Comparison of ENCODE assay signal across 8 cellular contexts in the genomic region with DNA sequence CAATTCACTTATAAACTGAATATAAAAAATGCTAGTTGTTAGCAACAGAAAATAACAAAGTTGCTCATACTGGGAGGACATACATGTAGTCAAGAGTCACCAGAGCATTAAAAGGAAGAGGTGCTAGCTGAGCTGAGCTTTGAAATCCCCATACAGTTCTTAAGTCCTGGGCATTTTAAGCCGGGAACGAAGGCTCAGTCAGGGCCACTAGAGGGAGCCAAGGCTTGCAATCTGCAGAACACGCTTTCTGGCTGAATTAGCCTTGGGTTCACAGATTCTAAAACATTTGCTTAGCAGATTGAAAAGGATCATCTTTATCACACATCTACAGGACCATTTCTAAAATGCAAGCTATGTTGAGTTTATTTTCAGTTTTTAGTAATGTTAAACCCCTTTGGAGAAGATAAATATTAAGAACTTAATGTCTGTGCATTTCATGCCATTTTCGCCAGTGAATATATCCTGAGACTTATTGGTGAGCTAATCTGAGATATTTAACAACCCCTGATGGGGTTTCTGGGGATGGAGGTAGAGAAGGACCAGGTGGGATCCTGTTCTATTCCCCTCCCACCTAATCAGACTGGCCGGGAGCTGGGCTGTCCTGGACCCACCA.
DNase-seq lines count a peak whose midpoint lies in the region; ATAC-seq and TF ChIP-seq lines count a peak whose summit lies in the region.

No MANE protein-coding gene starts in this region.

- DNase-seq in NCI-H1417 treated with DMSO at 0.1 percent for 48 hours (lab: John Stamatoyannopoulos, UW) (peak; percentile 30), T-helper 2 cell (peak in 3 of 5 experiments; percentile 15 to 70 (median 25)), brain microvascular endothelial cell (peak; percentile 71), iris pigment epithelial cell (ENCODE audit: low read depth) (peak; percentile 85)
- DNase-seq in stimulated activated CD4-positive, alpha-beta T cell treated with anti-CD3 and anti-CD28 coated beads, Interleukin-1b, Interleukin-23, amount 100 ng/mL, for 24 hours (ENCODE audit: low read depth in 4 of 4, low spot score in 1 of 4): peak; percentile 9 to 34 (median 16)

- no peak overlapping the region for H3K4me3 ChIP-seq in brain microvascular endothelial cell (ENCODE audit: low read depth, low read length)

- H3K27me3 ChIP-seq in brain microvascular endothelial cell (replicated peaks): no peaks in the 10 kb centered on the region

- in situ Hi-C loops in brain microvascular endothelial cell (cut with HindIII; ENCODE audit: low pct_ligation_motif_present, low sequenced_read_pairs): loop anchor here (25.0 kb wide), 1 partner anchor 996 kb away; no protein-coding TSS in a partner anchor

- no peak overlapping the region for H3K27ac ChIP-seq in C4-2B
- H3K27ac ChIP-seq in brain microvascular endothelial cell: no peak overlapping the region

- ATAC-seq in GM21390 (IDR thresholded peaks at IDR 0.05; ENCODE audit: unreplicated experiment): peak; percentile 57
- no peak for ATAC-seq in GM18867 (IDR thresholded peaks at IDR 0.05; ENCODE audit: unreplicated experiment)

- no peaks in the 10 kb centered on the region for H3K36me3 ChIP-seq in brain microvascular endothelial cell (replicated peaks)

- TF ChIP-seq CTCF in C4-2B (conservative IDR thresholded peaks at IDR 0.05) (peak; percentile 95), brain microvascular endothelial cell (IDR thresholded peaks at IDR 0.05; ENCODE audit: low read depth, low read length, missing control alignments) (peak; percentile 98)

Comparison
In these comparisons a context has a peak if more than half of its experiments do, and no peak if none do; other contexts are left out.
1. DNase-seq: peak in every context shown above with its lines; median percentile 85 in iris pigment epithelial cell; 71 in brain microvascular endothelial cell; 30 in NCI-H1417 treated with DMSO at 0.1 percent for 48 hours; 25 in T-helper 2 cell; 16 in stimulated activated CD4-positive, alpha-beta T cell treated with anti-CD3 and anti-CD28 coated beads, Interleukin-1b, Interleukin-23, amount 100 ng/mL, for 24 hours.